Comparison of ENCODE assay signal across 27 cellular contexts in the genomic region with DNA sequence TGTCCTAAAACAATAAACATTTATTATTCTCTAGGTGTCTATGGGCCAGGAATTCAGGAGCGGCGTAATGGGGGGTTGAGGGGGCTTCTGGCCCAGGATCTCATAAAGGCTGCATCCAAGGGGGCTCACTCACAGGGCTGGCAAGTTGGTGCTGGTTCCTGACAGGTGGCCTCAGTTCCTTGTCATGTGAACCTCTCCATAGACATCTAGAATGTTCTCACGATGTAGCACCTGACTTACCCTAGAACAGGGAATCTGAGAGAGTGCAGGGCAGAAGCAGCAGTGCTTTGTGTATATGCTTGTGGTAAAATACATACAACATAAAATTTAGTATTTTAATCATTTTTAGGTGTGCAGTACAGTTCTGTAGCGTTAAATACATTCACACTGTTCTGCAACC.
"Had no signal": no experiment of that assay in that cellular context is flagged by ENCODE, and none has a peak within 500 bp of the region (broad histone marks: within the 10 kb centered on the region; RNA-seq: fewer than 3 reads in every experiment).

No MANE protein-coding gene starts in this region.

- H3K4me3 ChIP-seq: ascending aorta, esophagus muscularis mucosa, lower lobe of right lung, mucosa of descending colon, right lobe of liver, skin epidermis, uterus had no signal

- ATAC-seq: lower lobe of right lung; mucosa of descending colon; natural killer cell treated with Interleukin-12 subunit alpha and Interleukin-12 subunit beta and Interleukin-15 and Interleukin-18, amount 100 ng/mL, for 72 hours; stimulated activated naive CD8-positive, alpha-beta T cell treated with anti-CD3 and anti-CD28 coated beads, Interleukin-15, amount 100 ng/mL, for 72 hours had no signal

- H3K4me1 ChIP-seq: ascending aorta, lower lobe of right lung, uterus had no signal

- DNase-seq: activated CD4-positive, alpha-beta memory T cell treated with anti-CD3 and anti-CD28 coated beads for 36 hours; activated CD4-positive, alpha-beta T cell treated with anti-CD3 and anti-CD28 coated beads, Interleukin-2, amount 10 ng/mL, durations not matched to agents 24 days and 14 days; activated CD4-positive, CD25-positive, alpha-beta regulatory T cell treated with anti-CD3 and anti-CD28 coated beads, Interleukin-2, amount 50 U/mL, for 72 hours; activated CD8-positive, alpha-beta memory T cell treated with anti-CD3 and anti-CD28 coated beads, Interleukin-2, amount 50 U/mL, for 4 hours; activated effector memory CD4-positive, alpha-beta T cell treated with anti-CD3 and anti-CD28 coated beads, Interleukin-2, amount 50 U/mL, for 16 hours; activated naive CD4-positive, alpha-beta T cell treated with anti-CD3 and anti-CD28 coated beads for 36 hours; activated naive CD8-positive, alpha-beta T cell treated with anti-CD3 and anti-CD28 coated beads, Interleukin-2, amount 10 ng/mL, durations not matched to agents 7 days and 5 days; activated T-cell treated with anti-CD3 and anti-CD28 coated beads, Interleukin-2, amount 50 U/mL, for 1 hour; brain microvascular endothelial cell; central memory CD4-positive, alpha-beta T cell; foreskin melanocyte; glutamatergic neuron; immature natural killer cell; kidney; left colon; lower lobe of right lung; mucosa of descending colon; stimulated activated CD4-positive, alpha-beta T cell treated with anti-CD3 and anti-CD28 coated beads, Interleukin-12 subunit alpha, Interleukin-12 subunit beta, amount 100 ng/mL, for 4 hours; stimulated activated CD4-positive, alpha-beta T cell treated with anti-CD3 and anti-CD28 coated beads, Interleukin-4, amount 100 ng/mL, for 1 hour; stimulated activated naive CD8-positive, alpha-beta T cell treated with anti-CD3 and anti-CD28 coated beads, Interleukin-15, amount 100 ng/mL, for 72 hours; T-helper 9 cell; uterus had no signal

- H3K27me3 ChIP-seq: ascending aorta, brain microvascular endothelial cell, esophagus muscularis mucosa, right lobe of liver, uterus had no signal

- H3K36me3 ChIP-seq: brain microvascular endothelial cell, right lobe of liver, uterus had no signal

- H3K9me3 ChIP-seq: ascending aorta, esophagus muscularis mucosa, lower lobe of right lung, mucosa of descending colon, right lobe of liver, uterus had no signal

- H3K27ac ChIP-seq: ascending aorta, brain microvascular endothelial cell, esophagus muscularis mucosa, lower lobe of right lung, right lobe of liver, skin epidermis, uterus had no signal
